In the genomic region with DNA sequence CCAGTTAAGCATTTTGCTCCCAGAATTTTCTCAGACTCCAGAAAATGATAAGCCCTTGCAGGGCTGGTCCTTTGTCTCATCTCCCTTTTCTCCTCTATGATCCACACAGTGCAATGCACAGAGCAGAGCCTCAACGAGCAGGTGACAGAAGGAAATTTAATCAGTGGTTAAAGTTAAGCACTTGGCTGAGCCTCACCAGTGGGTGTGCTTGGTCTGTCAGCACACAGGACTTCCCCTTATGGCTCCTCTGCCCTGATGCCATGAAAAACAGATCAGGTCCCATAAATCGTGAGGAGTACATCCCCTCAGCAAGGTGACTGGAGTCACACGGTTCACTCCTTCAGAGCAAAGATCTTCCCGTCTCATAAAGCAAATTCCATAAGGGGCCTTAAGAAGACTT, we compare ENCODE assay signal across 17 cellular contexts.
DNase-seq lines count a peak whose midpoint lies in the region; ATAC-seq, FAIRE-seq and TF ChIP-seq lines count a peak whose summit lies in the region.
"Had no signal": no experiment of that assay in that cellular context is flagged by ENCODE, and none has a peak within 500 bp of the region (broad histone marks: within the 10 kb centered on the region; RNA-seq: fewer than 3 reads in every experiment).

No MANE protein-coding gene starts in this region.

- H3K27ac ChIP-seq in HUES6 (ENCODE audit: low read depth, low read length), result peak overlapping the region; percentile 29; the same call in 1 of the 2 replicates
- no peak overlapping the region for H3K27ac ChIP-seq in SU-DHL-6 (ENCODE audit: low read depth, low read length)
- H3K27ac ChIP-seq: heart right ventricle, Peyer's patch had no signal

- TF ChIP-seq CTCF in SU-DHL-6 (IDR thresholded peaks at IDR 0.05; ENCODE audit: insufficient read depth, low read length, poor library complexity, severe bottlenecking), result no peak

- H3K4me1 Mint-ChIP-seq in activated CD4-positive, alpha-beta T cell treated with anti-CD3 and anti-CD28 coated beads for 36 hours, result peaks cover 16% of the 10 kb centered on the region

- H4K20me1 ChIP-seq in SU-DHL-6 (ENCODE audit: low read depth, low read length), result no peaks in the 10 kb centered on the region

- DNase-seq in activated CD4-positive, alpha-beta T cell treated with anti-CD3 and anti-CD28 coated beads for 36 hours, result peak; percentile 10
- DNase-seq in activated CD4-positive, alpha-beta T cell treated with anti-CD3 and anti-CD28 coated beads, Interleukin-2, amount 50 U/mL, for 48 hours, result no peak
- DNase-seq in putamen (ENCODE audit: low spot score) (peak; percentile 44), frontal cortex (ENCODE audit: low spot score in 2 of 2) (no peak)
- DNase-seq: cerebellar nuclear complex; heart right ventricle; NCI-H2081 treated with DMSO at 0.1 percent for 48 hours; NCI-H69; Peyer's patch; stimulated activated naive CD4-positive, alpha-beta T cell had no signal

- FAIRE-seq in frontal cortex (lab: Jason Lieb, UNC), result no peak

- no peak overlapping the region for H3K4me3 ChIP-seq in HUES6 (ENCODE audit: low read depth, low read length)
- no peak overlapping the region for H3K4me3 ChIP-seq in SU-DHL-6 (ENCODE audit: insufficient read depth, low read length, poor library complexity, severe bottlenecking)
- H3K4me3 ChIP-seq: heart right ventricle, Peyer's patch had no signal

- CTCF ChIA-PET in activated CD4-positive, alpha-beta T cell treated with anti-CD3 and anti-CD28 coated beads for 36 hours (lab: Charles Lee), result no interaction called here

- no peaks in the 10 kb centered on the region for H3K9me2 ChIP-seq in SU-DHL-6 (replicated peaks; ENCODE audit: insufficient read depth, low read length)

- H3K27me3 Mint-ChIP-seq in activated CD4-positive, alpha-beta T cell treated with anti-CD3 and anti-CD28 coated beads for 36 hours, result no peaks in the 10 kb centered on the region
- H3K27me3 Mint-ChIP-seq: CD4-positive, CD25-positive, alpha-beta regulatory T cell had no signal

- peaks cover 13% of the 10 kb centered on the region for H3F3A ChIP-seq in SU-DHL-6 (ENCODE audit: insufficient read depth)

- no peaks in the 10 kb centered on the region for H3K79me2 ChIP-seq in SU-DHL-6 (ENCODE audit: insufficient read depth, low read length)

- H2AFZ ChIP-seq in SU-DHL-6 (ENCODE audit: low read depth, low read length, severe bottlenecking), result no peak overlapping the region

- H3K4me1 ChIP-seq in HUES6 (ENCODE audit: control insufficient read depth, insufficient read depth, low read length), result peaks cover 26% of the 10 kb centered on the region
- H3K4me1 ChIP-seq: Peyer's patch had no signal

- H3K9me3 ChIP-seq in HUES6 (ENCODE audit: control insufficient read depth, insufficient read depth, low read depth, low read length) (no peaks in the 10 kb centered on the region), SU-DHL-6 (ENCODE audit: insufficient read depth, low read length) (no peaks in the 10 kb centered on the region)
- H3K9me3 ChIP-seq: Peyer's patch had no signal

- H3K27ac Mint-ChIP-seq in activated CD4-positive, alpha-beta T cell treated with anti-CD3 and anti-CD28 coated beads for 36 hours, result peak overlapping the region; percentile 81

- peak; percentile 51 for ATAC-seq in activated CD4-positive, alpha-beta T cell treated with anti-CD3 and anti-CD28 coated beads for 36 hours
- ATAC-seq in GM21526 (IDR thresholded peaks at IDR 0.05; ENCODE audit: low FRiP score, unreplicated experiment), result no peak
- no peak for ATAC-seq in HG02970 (IDR thresholded peaks at IDR 0.05; ENCODE audit: low FRiP score, unreplicated experiment)
- ATAC-seq: heart right ventricle, SK-N-SH treated with all-trans-retinoic acid at 6 μM for 48 hours had no signal

- no peaks in the 10 kb centered on the region for H3K9me3 Mint-ChIP-seq in activated CD4-positive, alpha-beta T cell treated with anti-CD3 and anti-CD28 coated beads for 36 hours (ENCODE audit: low read depth)
- H3K9me3 Mint-ChIP-seq: nephron had no signal

- H3K4me3 Mint-ChIP-seq in activated CD4-positive, alpha-beta T cell treated with anti-CD3 and anti-CD28 coated beads for 36 hours, result no peak overlapping the region
- H3K4me3 Mint-ChIP-seq: CD4-positive, CD25-positive, alpha-beta regulatory T cell; nephron had no signal

- H3K27me3 ChIP-seq in HUES6 (ENCODE audit: control insufficient read depth, insufficient read depth, low read length) (no peaks in the 10 kb centered on the region), SU-DHL-6 (ENCODE audit: low read length) (no peaks in the 10 kb centered on the region)
- H3K27me3 ChIP-seq: Peyer's patch had no signal

- no peaks in the 10 kb centered on the region for H3K36me3 Mint-ChIP-seq in activated CD4-positive, alpha-beta T cell treated with anti-CD3 and anti-CD28 coated beads for 36 hours (ENCODE audit: low read depth)
- H3K36me3 Mint-ChIP-seq: CD4-positive, CD25-positive, alpha-beta regulatory T cell had no signal

- no peaks in the 10 kb centered on the region for H3K36me3 ChIP-seq in HUES6 (ENCODE audit: control insufficient read depth, insufficient read depth, low read length)
- no peaks in the 10 kb centered on the region for H3K36me3 ChIP-seq in SU-DHL-6 (ENCODE audit: low read length)
- H3K36me3 ChIP-seq: heart right ventricle, Peyer's patch had no signal

- intact Hi-C loops in activated CD4-positive, alpha-beta T cell treated with anti-CD3 and anti-CD28 coated beads for 36 hours (cut with DNase I, micrococcal nuclease), result no loop called here

- H3K9ac ChIP-seq in HUES6 (ENCODE audit: low read length), result peak overlapping the region; percentile 15
- no peak overlapping the region for H3K9ac ChIP-seq in SU-DHL-6 (ENCODE audit: low read length)

- POLR2A ChIA-PET in activated CD4-positive, alpha-beta T cell treated with anti-CD3 and anti-CD28 coated beads for 36 hours (lab: Charles Lee), result no interaction called here

- H3K4me2 ChIP-seq in SU-DHL-6 (ENCODE audit: low read depth, low read length, poor library complexity, severe bottlenecking), result peak overlapping the region; percentile 44

Comparison
In these comparisons a context has a peak if more than half of its experiments do, and no peak if none do; other contexts are left out.
1. DNase-seq: peak in activated CD4-positive, alpha-beta T cell treated with anti-CD3 and anti-CD28 coated beads for 36 hours (single experiment) and putamen (single experiment); none in activated CD4-positive, alpha-beta T cell treated with anti-CD3 and anti-CD28 coated beads, Interleukin-2, amount 50 U/mL, for 48 hours (0 of 2) and frontal cortex (0 of 2).